In genomic region chr20:63156221-63156671, GRCh38 we compare ENCODE assay signal across 22 cellular contexts. TPM values are rescaled to one million over a fixed set of nuclear protein-coding genes. Genes with fewer than 3 reads are reported as not detected.
DNase-seq lines count a peak whose midpoint lies in the region; ATAC-seq and TF ChIP-seq lines count a peak whose summit lies in the region.
"Had no signal": no experiment of that assay in that cellular context is flagged by ENCODE, and none has a peak within 500 bp of the region (broad histone marks: within the 10 kb centered on the region; RNA-seq: fewer than 3 reads in every experiment).

No MANE protein-coding gene starts in this region.

- TF ChIP-seq CTCF in right atrium auricular region (IDR thresholded peaks at IDR 0.05) (no peak), chondrocyte (IDR thresholded peaks at IDR 0.05) (no peak), PC-9 (conservative IDR thresholded peaks at IDR 0.05) (no peak)

- no peaks in the 10 kb centered on the region for H3K9me2 ChIP-seq in PC-9 (ENCODE audit: insufficient read depth)

- no peaks in the 10 kb centered on the region for H3K9me3 Mint-ChIP-seq in chondrocyte (ENCODE audit: low read depth)
- H3K9me3 Mint-ChIP-seq: activated CD4-positive, alpha-beta T cell treated with anti-CD3 and anti-CD28 coated beads, Interleukin-2, amount 10 ng/mL, durations not matched to agents 24 days and 14 days; IgD-negative memory B cell; natural killer cell treated with Interleukin-12 subunit alpha and Interleukin-12 subunit beta and Interleukin-15 and Interleukin-18, amount 100 ng/mL, for 72 hours had no signal

- ATAC-seq in Right ventricle myocardium superior (ENCODE audit: poor library complexity), result no peak
- no peak for ATAC-seq in aorta (ENCODE audit: low FRiP score)
- ATAC-seq: natural killer cell treated with Interleukin-12 subunit alpha and Interleukin-12 subunit beta and Interleukin-15 and Interleukin-18, amount 100 ng/mL, for 72 hours had no signal

- DNase-seq in Right ventricle myocardium superior (peak; percentile 23), right atrium auricular region (ENCODE audit: low spot score) (no peak), EL (peak; percentile 21), chondrocyte (ENCODE audit: low spot score) (peak; percentile 64), aorta (peak; percentile 42 to 50), PC-9 (no peak)
- no peak for DNase-seq in activated CD4-positive, CD25-positive, alpha-beta regulatory T cell treated with anti-CD3 and anti-CD28 coated beads, Interleukin-2, amount 50 U/mL, for 72 hours
- DNase-seq: activated CD4-positive, alpha-beta T cell treated with anti-CD3 and anti-CD28 coated beads, Interleukin-2, amount 10 ng/mL, durations not matched to agents 24 days and 14 days; activated naive CD4-positive, alpha-beta T cell treated with Interleukin-2 at 50 U/mL for 16 hours; brain microvascular endothelial cell; CD4-positive, CD25-positive, alpha-beta regulatory T cell; GF-D8; midbrain; NCI-H2029; NCI-H345; retina; SIG-M5; stimulated activated CD4-positive, alpha-beta T cell treated with anti-CD3 and anti-CD28 coated beads, Interleukin-2, amount 100 ng/mL, for 48 hours; transverse colon had no signal

- POLR2A ChIA-PET in PC-9 (lab: Charles Lee; ENCODE audit: unreplicated experiment), result no interaction called here

- H3K27ac ChIP-seq in right atrium auricular region (no peak overlapping the region), aorta (ENCODE audit: low read depth in 1 of 2, low read length in 2 of 2) (no peak overlapping the region), PC-9 (no peak overlapping the region)
- H3K27ac ChIP-seq: brain microvascular endothelial cell, transverse colon, VCaP had no signal

- H3K9me3 ChIP-seq in right atrium auricular region (no peaks in the 10 kb centered on the region), aorta (ENCODE audit: control insufficient read depth, low read length) (no peaks in the 10 kb centered on the region), PC-9 (ENCODE audit: insufficient read depth, low read depth) (no peaks in the 10 kb centered on the region)
- H3K9me3 ChIP-seq: transverse colon had no signal

- 27% methylated on average over 12 of the region's 12 CpGs for WGBS in aorta, 2 donors

- CTCF ChIA-PET in PC-9 (lab: Charles Lee), result interaction anchor here (0.6 kb wide), 1 partner anchor 1016 kb away, joined by 26 read pairs; no protein-coding TSS in a partner anchor

- H3K27me3 Mint-ChIP-seq in chondrocyte (ENCODE audit: low read depth), result peaks cover 26% of the 10 kb centered on the region
- H3K27me3 Mint-ChIP-seq: activated CD4-positive, alpha-beta T cell treated with anti-CD3 and anti-CD28 coated beads, Interleukin-2, amount 10 ng/mL, durations not matched to agents 24 days and 14 days had no signal

- no peaks in the 10 kb centered on the region for H4K20me1 ChIP-seq in PC-9 (ENCODE audit: insufficient read depth)

- H3K27me3 ChIP-seq in right atrium auricular region, result no peaks in the 10 kb centered on the region
- H3K27me3 ChIP-seq in aorta (ENCODE audit: control insufficient read depth in 1 of 2, insufficient read depth in 2 of 2, low read length in 1 of 2), result no peaks in the 10 kb centered on the region
- H3K27me3 ChIP-seq in PC-9 (ENCODE audit: insufficient read depth, low read depth), result peaks cover 93% of the 10 kb centered on the region

- intact Hi-C loops in Right ventricle myocardium superior (cut with DNase I), result no loop called here
- intact Hi-C loops in aorta (cut with DNase I), result no loop called here
- intact Hi-C loops in PC-9 (cut with micrococcal nuclease; ENCODE audit: unreplicated experiment), result no loop called here

- no peak overlapping the region for H3K4me2 ChIP-seq in PC-9

- no peaks in the 10 kb centered on the region for H3F3A ChIP-seq in PC-9 (ENCODE audit: insufficient read depth, low read depth)

- H3K27ac Mint-ChIP-seq in chondrocyte (ENCODE audit: unreplicated experiment), result no peak overlapping the region
- H3K27ac Mint-ChIP-seq: activated CD4-positive, alpha-beta T cell treated with anti-CD3 and anti-CD28 coated beads, Interleukin-2, amount 10 ng/mL, durations not matched to agents 24 days and 14 days; CD4-positive, CD25-positive, alpha-beta regulatory T cell; IgD-negative memory B cell; natural killer cell treated with Interleukin-12 subunit alpha and Interleukin-12 subunit beta and Interleukin-15 and Interleukin-18, amount 100 ng/mL, for 72 hours had no signal

- H3K4me3 ChIP-seq in right atrium auricular region (no peak overlapping the region), aorta (ENCODE audit: low read length in 2 of 2) (no peak overlapping the region), PC-9 (no peak overlapping the region)
- H3K4me3 ChIP-seq: transverse colon had no signal

- H3K4me1 Mint-ChIP-seq in chondrocyte (ENCODE audit: low read depth), result no peaks in the 10 kb centered on the region
- H3K4me1 Mint-ChIP-seq: activated CD4-positive, alpha-beta T cell treated with anti-CD3 and anti-CD28 coated beads, Interleukin-2, amount 10 ng/mL, durations not matched to agents 24 days and 14 days; IgD-negative memory B cell had no signal

- no peaks in the 10 kb centered on the region for H3K36me3 Mint-ChIP-seq in chondrocyte (ENCODE audit: low read depth)
- H3K36me3 Mint-ChIP-seq: CD4-positive, CD25-positive, alpha-beta regulatory T cell; IgD-negative memory B cell; natural killer cell treated with Interleukin-12 subunit alpha and Interleukin-12 subunit beta and Interleukin-15 and Interleukin-18, amount 100 ng/mL, for 72 hours had no signal

- BruUV-seq in PC-9 (replicated peaks; lab: Mats Ljungman, UMichigan), result no TSS peak

- H3K79me2 ChIP-seq in PC-9 (ENCODE audit: low read depth), result no peaks in the 10 kb centered on the region

- no peak overlapping the region for H3K4me3 Mint-ChIP-seq in chondrocyte (ENCODE audit: unreplicated experiment)
- H3K4me3 Mint-ChIP-seq: activated CD4-positive, alpha-beta T cell treated with anti-CD3 and anti-CD28 coated beads, Interleukin-2, amount 10 ng/mL, durations not matched to agents 24 days and 14 days; CD4-positive, CD25-positive, alpha-beta regulatory T cell; IgD-negative memory B cell; natural killer cell treated with Interleukin-12 subunit alpha and Interleukin-12 subunit beta and Interleukin-15 and Interleukin-18, amount 100 ng/mL, for 72 hours had no signal

- H2AFZ ChIP-seq in PC-9, result no peak overlapping the region

- H3K36me3 ChIP-seq in right atrium auricular region, result no peaks in the 10 kb centered on the region
- H3K36me3 ChIP-seq in aorta (ENCODE audit: control insufficient read depth in 1 of 2, insufficient read depth in 2 of 2, low read length in 1 of 2), result no peaks in the 10 kb centered on the region
- H3K36me3 ChIP-seq in PC-9 (ENCODE audit: low read depth), result no peaks in the 10 kb centered on the region
- H3K36me3 ChIP-seq: brain microvascular endothelial cell, transverse colon had no signal

- H3K4me1 ChIP-seq in right atrium auricular region (no peaks in the 10 kb centered on the region), aorta (ENCODE audit: control insufficient read depth in 1 of 2, insufficient read depth in 2 of 2, low read length in 2 of 2) (no peaks in the 10 kb centered on the region), PC-9 (replicated peaks; ENCODE audit: insufficient read depth) (no peaks in the 10 kb centered on the region)
- H3K4me1 ChIP-seq: transverse colon had no signal

RNA-seq across cellular contexts. Expression of gene YTHDF1, which starts 59.7 kb away (rescaled TPM):
- 21.1 TPM for total RNA-seq in Right ventricle myocardium superior
- 10 to 100 TPM; 15.7 to 26.1 TPM for total RNA-seq in right atrium auricular region
- 39.1 to 43.6 TPM (median 41.3 TPM) in 3 replicates for total RNA-seq in chondrocyte
- 10 to 100 TPM; 27.2 to 30.4 TPM for total RNA-seq in aorta
- 10 to 100 TPM; 19.8 to 22.2 TPM for polyA plus RNA-seq in aorta
- total RNA-seq in PC-9 (2021), result 34.5 and 42.6 TPM in 2 replicates

Comparison
In these comparisons a context has a peak if more than half of its experiments do, and no peak if none do; other contexts are left out.
1. DNase-seq: peak in Right ventricle myocardium superior (single experiment), EL (single experiment), chondrocyte (single experiment) and aorta (2 of 2); none in right atrium auricular region (single experiment), activated CD4-positive, CD25-positive, alpha-beta regulatory T cell treated with anti-CD3 and anti-CD28 coated beads, Interleukin-2, amount 50 U/mL, for 72 hours (single experiment) and PC-9 (0 of 2).